ENCODE assay signal across 14 cellular contexts in the genomic region with DNA sequence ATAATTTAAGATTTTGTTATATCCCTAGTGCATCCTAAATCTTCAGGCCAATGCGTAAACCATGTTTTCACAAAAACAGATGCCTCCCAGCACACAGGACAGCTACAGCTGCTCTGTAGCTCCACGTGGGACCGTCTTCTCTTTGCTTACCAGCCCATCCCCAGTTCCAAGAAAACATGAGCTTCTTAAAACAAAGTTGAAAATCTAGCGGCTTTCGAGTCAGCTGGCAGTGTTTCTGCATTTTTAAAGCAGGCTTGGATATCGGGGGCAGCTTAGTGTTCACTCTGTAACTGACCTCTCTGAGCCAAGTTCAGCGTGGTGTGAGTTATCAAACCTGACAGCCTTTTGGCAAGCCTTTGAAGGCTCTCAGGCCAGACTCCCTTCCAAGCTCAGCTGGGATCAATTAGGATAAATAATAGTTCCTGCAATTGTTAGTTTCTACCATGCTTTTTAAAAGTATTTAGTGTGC.
A peak's percentile ranks its signal among the peaks of the same experiment; 100 is the strongest.
DNase-seq lines count a peak whose midpoint lies in the region; ATAC-seq, FAIRE-seq and TF ChIP-seq lines count a peak whose summit lies in the region.
"Had no signal": no experiment of that assay in that cellular context is flagged by ENCODE, and none has a peak within 500 bp of the region (broad histone marks: within the 10 kb centered on the region; RNA-seq: fewer than 3 reads in every experiment).

No MANE protein-coding gene starts in this region.

- no peak overlapping the region for H3K9ac ChIP-seq in skeletal muscle satellite cell (ENCODE audit: low read depth, low read length)

- H3K9me2 ChIP-seq in hepatocyte (replicated peaks; ENCODE audit: insufficient read depth): no peaks in the 10 kb centered on the region

- H4K20me1 ChIP-seq in hepatocyte (ENCODE audit: insufficient read depth, poor library complexity, severe bottlenecking): no peaks in the 10 kb centered on the region

- H3K9me3 ChIP-seq in hepatocyte (ENCODE audit: low read depth) (no peaks in the 10 kb centered on the region), skeletal muscle satellite cell (replicated peaks; ENCODE audit: low read length) (no peaks in the 10 kb centered on the region)

- peak overlapping the region; percentile 67 for H3K27ac ChIP-seq in hepatocyte

- H3K27me3 ChIP-seq in hepatocyte (no peaks in the 10 kb centered on the region), skeletal muscle satellite cell (ENCODE audit: control insufficient read depth, insufficient read depth, low read length) (no peaks in the 10 kb centered on the region)

- H3K36me3 ChIP-seq in hepatocyte (replicated peaks; ENCODE audit: insufficient read depth, low read depth) (no peaks in the 10 kb centered on the region), skeletal muscle satellite cell (ENCODE audit: insufficient read depth, low read length) (no peaks in the 10 kb centered on the region)

- DNase-seq in GM04503 (ENCODE audit: low read depth): peak; percentile 88
- DNase-seq in cardiac fibroblast (ENCODE audit: low read depth in 2 of 2): peak; percentile 45 to 99
- DNase-seq in hepatocyte (ENCODE audit: low spot score): peak; percentile 76
- DNase-seq in HTR-8/SVneo (ENCODE audit: insufficient read length, low spot score): no peak
- no peak for DNase-seq in NAMALWA (ENCODE audit: low spot score)
- DNase-seq in T-helper 1 cell: no peak
- DNase-seq: activated T-cell treated with anti-CD3 and anti-CD28 coated beads, Interleukin-2, amount 50 U/mL, for 48 hours; erythroblast; natural killer cell; NCI-H2171 had no signal

- TF ChIP-seq CTCF in cardiac fibroblast (IDR thresholded peaks at IDR 0.05; ENCODE audit: low read depth, low read length) (no peak), hepatocyte (IDR thresholded peaks at IDR 0.05; ENCODE audit: poor library complexity) (no peak)

- WGBS in hepatocyte (ENCODE audit: low lambda C conversion rate, missing lambda C conversion rate): 36% methylated on average over 7 of the region's 7 CpGs

- no peaks in the 10 kb centered on the region for H3K79me2 ChIP-seq in hepatocyte

- peak overlapping the region; percentile 45 for H3K4me2 ChIP-seq in hepatocyte
- peak overlapping the region; percentile 74 for H3K4me2 ChIP-seq in skeletal muscle satellite cell (ENCODE audit: low read length)

- peak overlapping the region in 1 of 2 donors; percentile 21 for H3K4me3 ChIP-seq in cardiac fibroblast (replicated peaks in 1 of 2; ENCODE audit: low read depth in 2 of 2, low read length in 2 of 2)
- H3K4me3 ChIP-seq in hepatocyte: no peak overlapping the region
- peak overlapping the region; percentile 36 for H3K4me3 ChIP-seq in skeletal muscle satellite cell (ENCODE audit: low read length)

- H3K4me1 ChIP-seq in hepatocyte (ENCODE audit: insufficient read depth): peaks cover 16% of the 10 kb centered on the region
- H3K4me1 ChIP-seq in skeletal muscle satellite cell (ENCODE audit: control insufficient read depth, insufficient read depth, low read length): peaks cover 9% of the 10 kb centered on the region

- no peak for FAIRE-seq in HTR-8/SVneo (lab: Jason Lieb, UNC)
- FAIRE-seq: D721Med had no signal

- ATAC-seq in HG02678 (IDR thresholded peaks at IDR 0.05; ENCODE audit: unreplicated experiment): no peak
- ATAC-seq: HCT116, natural killer cell had no signal

- H2AFZ ChIP-seq in hepatocyte: no peak overlapping the region

Comparison
In these comparisons a context has a peak if more than half of its experiments do, and no peak if none do; other contexts are left out.
1. DNase-seq: peak in GM04503 (single experiment), cardiac fibroblast (2 of 2) and hepatocyte (single experiment); none in HTR-8/SVneo (single experiment), NAMALWA (single experiment) and T-helper 1 cell (0 of 5).